Comparison of ENCODE assay signal across 1 cellular context in genomic region chr9:33264473-33265177, GRCh38.
TF ChIP-seq lines count a peak whose summit lies in the region.

Gene BAG1, minus strand, starts transcription at chr9:33264708.
Gene CHMP5, plus strand, starts transcription at chr9:33265049. Its CDS starts 30 bp downstream, at chr9:33265079.

TF ChIP-seq in GM23338, 12 proteins besides CTCF, POLR2A, EP300 and RAD21 (continued from another document):
- TF ChIP-seq ZNF462 (CRISPR knock-in tag; IDR thresholded peaks at IDR 0.05) (no peak), ETS1 (IDR thresholded peaks at IDR 0.05) (peak; percentile 71; the same call in 1 of the 2 replicates), STAT1 (IDR thresholded peaks at IDR 0.05; ENCODE audit: unreplicated experiment) (no peak), ZNF114 (CRISPR knock-in tag; IDR thresholded peaks at IDR 0.05) (no peak)
